In the genomic region with DNA sequence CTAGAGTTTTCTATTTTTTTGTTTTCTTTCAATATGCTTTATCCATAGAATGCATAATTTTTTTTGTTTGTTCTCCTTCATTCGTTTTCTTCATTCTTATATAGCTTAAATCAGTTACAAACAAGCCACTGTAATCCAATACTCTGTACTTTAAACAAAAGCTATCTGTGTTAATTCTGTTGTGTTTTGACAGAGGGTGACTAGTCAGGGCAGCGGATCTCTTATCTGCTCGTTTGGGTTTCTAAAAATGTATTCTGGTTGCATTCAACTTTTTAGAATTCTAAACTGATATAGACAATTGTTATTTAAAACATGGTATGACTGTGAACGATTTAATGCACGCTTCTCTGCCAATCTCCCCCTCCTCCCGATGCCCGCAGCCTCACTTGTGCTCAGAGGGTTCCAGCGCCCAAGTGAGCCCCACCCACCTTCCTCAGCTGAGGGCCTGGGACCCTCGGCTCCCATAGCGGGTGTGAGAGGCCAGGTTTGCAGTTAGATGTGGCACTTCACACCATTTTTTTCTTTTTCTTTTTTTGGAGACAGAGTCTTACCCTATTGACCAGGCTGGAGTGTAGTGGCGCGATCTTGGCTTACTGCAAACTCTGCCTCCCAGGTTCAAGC, we compare ENCODE assay signal across 14 cellular contexts. TPM values are rescaled to one million over a fixed set of nuclear protein-coding genes. Genes with fewer than 3 reads are reported as not detected.
A peak's percentile ranks its signal among the peaks of the same experiment; 100 is the strongest.
DNase-seq lines count a peak whose midpoint lies in the region; ATAC-seq and TF ChIP-seq lines count a peak whose summit lies in the region.
"Had no signal": no experiment of that assay in that cellular context is flagged by ENCODE, and none has a peak within 500 bp of the region (broad histone marks: within the 10 kb centered on the region; RNA-seq: fewer than 3 reads in every experiment).

No MANE protein-coding gene starts in this region.

- H3K4me3 ChIP-seq in effector memory CD4-positive, alpha-beta T cell (ENCODE audit: insufficient read depth, low read depth, low read length, poor library complexity, severe bottlenecking): no peak overlapping the region
- H3K4me3 ChIP-seq in mammary epithelial cell (replicated peaks in 1 of 3; ENCODE audit: insufficient read depth in 1 of 3, low read depth in 2 of 3, low read length in 3 of 3): no peak overlapping the region
- H3K4me3 ChIP-seq: esophagus squamous epithelium, sigmoid colon had no signal

- H3K79me2 ChIP-seq in mammary epithelial cell (ENCODE audit: insufficient read depth, low read length): peaks cover 93% of the 10 kb centered on the region

- TF ChIP-seq CTCF in activated B cell treated with CpG ODN at 0.5 μM for 24 hours (IDR thresholded peaks at IDR 0.05) (no peak), mammary epithelial cell (conservative IDR thresholded peaks at IDR 0.05 in 1 of 2, IDR thresholded peaks at IDR 0.05 in 1 of 2; ENCODE audit: extremely low read depth in 1 of 2, insufficient read depth in 1 of 2, low read depth in 1 of 2, low read length in 2 of 2) (no peak)

- no peak overlapping the region for H3K4me2 ChIP-seq in mammary epithelial cell (ENCODE audit: insufficient read depth, low read depth, low read length)

- 86% methylated on average over 12 of the region's 12 CpGs for WGBS in mammary epithelial cell (ENCODE audit: low coverage, missing lambda C conversion rate)

- no peak for ATAC-seq in activated CD8-positive, alpha-beta memory T cell treated with anti-CD3 and anti-CD28 coated beads, Interleukin-2, amount 10 ng/mL, durations not matched to agents 7 days and 5 days
- no peak for ATAC-seq in activated B cell treated with CpG ODN at 0.5 μM for 24 hours (ENCODE audit: low read depth)
- ATAC-seq in stimulated activated effector memory CD8-positive, alpha-beta T cell treated with anti-CD3 and anti-CD28 coated beads, Interleukin-12 subunit alpha, Interleukin-12 subunit beta, amount 100 ng/mL, for 72 hours: no peak

- peaks cover 22% of the 10 kb centered on the region for H3K36me3 Mint-ChIP-seq in activated CD8-positive, alpha-beta memory T cell treated with anti-CD3 and anti-CD28 coated beads, Interleukin-2, amount 10 ng/mL, durations not matched to agents 7 days and 5 days
- peaks cover 20% of the 10 kb centered on the region for H3K36me3 Mint-ChIP-seq in activated B cell treated with CpG ODN at 0.5 μM for 24 hours (ENCODE audit: low read depth)
- peaks cover 4% of the 10 kb centered on the region for H3K36me3 Mint-ChIP-seq in stimulated activated effector memory CD8-positive, alpha-beta T cell treated with anti-CD3 and anti-CD28 coated beads, Interleukin-12 subunit alpha, Interleukin-12 subunit beta, amount 100 ng/mL, for 72 hours

- H3K27ac Mint-ChIP-seq in activated CD8-positive, alpha-beta memory T cell treated with anti-CD3 and anti-CD28 coated beads, Interleukin-2, amount 10 ng/mL, durations not matched to agents 7 days and 5 days: peak overlapping the region; percentile 100
- peak overlapping the region; percentile 84 for H3K27ac Mint-ChIP-seq in activated B cell treated with CpG ODN at 0.5 μM for 24 hours
- peak overlapping the region; percentile 93 for H3K27ac Mint-ChIP-seq in stimulated activated effector memory CD8-positive, alpha-beta T cell treated with anti-CD3 and anti-CD28 coated beads, Interleukin-12 subunit alpha, Interleukin-12 subunit beta, amount 100 ng/mL, for 72 hours

- H3K27me3 Mint-ChIP-seq in activated CD8-positive, alpha-beta memory T cell treated with anti-CD3 and anti-CD28 coated beads, Interleukin-2, amount 10 ng/mL, durations not matched to agents 7 days and 5 days: no peaks in the 10 kb centered on the region
- H3K27me3 Mint-ChIP-seq in activated B cell treated with CpG ODN at 0.5 μM for 24 hours: no peaks in the 10 kb centered on the region

- no peak overlapping the region for H3K4me3 Mint-ChIP-seq in activated CD8-positive, alpha-beta memory T cell treated with anti-CD3 and anti-CD28 coated beads, Interleukin-2, amount 10 ng/mL, durations not matched to agents 7 days and 5 days
- no peak overlapping the region for H3K4me3 Mint-ChIP-seq in activated B cell treated with CpG ODN at 0.5 μM for 24 hours
- H3K4me3 Mint-ChIP-seq in stimulated activated effector memory CD8-positive, alpha-beta T cell treated with anti-CD3 and anti-CD28 coated beads, Interleukin-12 subunit alpha, Interleukin-12 subunit beta, amount 100 ng/mL, for 72 hours: peak overlapping the region; percentile 71
- H3K4me3 Mint-ChIP-seq: neural crest cell had no signal

- no peak overlapping the region for H2AFZ ChIP-seq in mammary epithelial cell (ENCODE audit: low read depth, low read length)

- no peaks in the 10 kb centered on the region for H3K9me3 ChIP-seq in effector memory CD4-positive, alpha-beta T cell (ENCODE audit: control insufficient read depth, low read length)
- no peaks in the 10 kb centered on the region for H3K9me3 ChIP-seq in mammary epithelial cell (replicated peaks; ENCODE audit: insufficient read depth, low read length)
- H3K9me3 ChIP-seq: esophagus squamous epithelium, sigmoid colon had no signal

- H4K20me1 ChIP-seq in mammary epithelial cell (ENCODE audit: insufficient read depth, low read length): no peaks in the 10 kb centered on the region

- intact Hi-C loops in activated B cell treated with CpG ODN at 0.5 μM for 24 hours (cut with micrococcal nuclease): loop anchor here (2.0 to 5.0 kb wide), 2 partner anchors 14 to 309 kb away; no protein-coding TSS in a partner anchor
- intact Hi-C loops in mammary epithelial cell (cut with micrococcal nuclease): no loop called here

- H3K36me3 ChIP-seq in effector memory CD4-positive, alpha-beta T cell (ENCODE audit: control insufficient read depth, insufficient read depth, low read length): no peaks in the 10 kb centered on the region
- no peaks in the 10 kb centered on the region for H3K36me3 ChIP-seq in mammary epithelial cell (ENCODE audit: insufficient read depth, low read length)
- H3K36me3 ChIP-seq: sigmoid colon had no signal

- dilution Hi-C loops in mammary epithelial cell (cut with HindIII; ENCODE audit: low sequenced_read_pairs): no loop called here

- peaks cover 94% of the 10 kb centered on the region for H3K4me1 Mint-ChIP-seq in activated CD8-positive, alpha-beta memory T cell treated with anti-CD3 and anti-CD28 coated beads, Interleukin-2, amount 10 ng/mL, durations not matched to agents 7 days and 5 days
- peaks cover 90% of the 10 kb centered on the region for H3K4me1 Mint-ChIP-seq in activated B cell treated with CpG ODN at 0.5 μM for 24 hours
- peaks cover 93% of the 10 kb centered on the region for H3K4me1 Mint-ChIP-seq in stimulated activated effector memory CD8-positive, alpha-beta T cell treated with anti-CD3 and anti-CD28 coated beads, Interleukin-12 subunit alpha, Interleukin-12 subunit beta, amount 100 ng/mL, for 72 hours

- CTCF ChIA-PET in activated CD8-positive, alpha-beta memory T cell treated with anti-CD3 and anti-CD28 coated beads, Interleukin-2, amount 10 ng/mL, durations not matched to agents 7 days and 5 days (lab: Charles Lee): interaction anchor here (0.6 to 5.5 kb wide), 15 partner anchors 9 to 297 kb away, joined by 3 to 35 read pairs (median 6); no protein-coding TSS in a partner anchor
- CTCF ChIA-PET in activated B cell treated with CpG ODN at 0.5 μM for 24 hours (lab: Charles Lee): interaction anchor here (0.7 to 2.6 kb wide), 6 partner anchors 8 to 212 kb away, joined by 3 to 7 read pairs (median 4); no protein-coding TSS in a partner anchor
- CTCF ChIA-PET in mammary epithelial cell (lab: Charles Lee; ENCODE audit: low non-redundant PET): no interaction called here

- in situ Hi-C loops in mammary epithelial cell (cut with MboI; ENCODE audit: low sequenced_read_pairs in 2 of 2): no loop called here

- BruUV-seq in mammary epithelial cell (replicated peaks; lab: Mats Ljungman, UMichigan): no TSS peak

- H3K9me3 Mint-ChIP-seq in activated CD8-positive, alpha-beta memory T cell treated with anti-CD3 and anti-CD28 coated beads, Interleukin-2, amount 10 ng/mL, durations not matched to agents 7 days and 5 days (ENCODE audit: low read depth): no peaks in the 10 kb centered on the region
- H3K9me3 Mint-ChIP-seq in activated B cell treated with CpG ODN at 0.5 μM for 24 hours: no peaks in the 10 kb centered on the region
- no peaks in the 10 kb centered on the region for H3K9me3 Mint-ChIP-seq in stimulated activated effector memory CD8-positive, alpha-beta T cell treated with anti-CD3 and anti-CD28 coated beads, Interleukin-12 subunit alpha, Interleukin-12 subunit beta, amount 100 ng/mL, for 72 hours

- H3K27me3 ChIP-seq in effector memory CD4-positive, alpha-beta T cell (replicated peaks; ENCODE audit: control insufficient read depth, insufficient read depth, low read length, poor library complexity, severe bottlenecking): no peaks in the 10 kb centered on the region
- no peaks in the 10 kb centered on the region for H3K27me3 ChIP-seq in mammary epithelial cell (ENCODE audit: insufficient read depth, low read length)
- H3K27me3 ChIP-seq: esophagus squamous epithelium, sigmoid colon had no signal

- peak overlapping the region; percentile 80 for H3K27ac ChIP-seq in effector memory CD4-positive, alpha-beta T cell (ENCODE audit: insufficient read depth, low read length, poor library complexity, severe bottlenecking)
- H3K27ac ChIP-seq in mammary epithelial cell (ENCODE audit: insufficient read depth, low read depth, low read length): no peak overlapping the region

- DNase-seq in activated CD8-positive, alpha-beta memory T cell treated with anti-CD3 and anti-CD28 coated beads, Interleukin-2, amount 10 ng/mL, durations not matched to agents 7 days and 5 days: peak; percentile 39
- DNase-seq in activated CD8-positive, alpha-beta memory T cell treated with anti-CD3 and anti-CD28 coated beads, Interleukin-2, amount 50 U/mL, for 48 hours: no peak
- DNase-seq in activated B cell treated with CpG ODN at 0.5 μM for 24 hours (no peak), mammary epithelial cell (no peak), hepatic stellate cell (ENCODE audit: low spot score) (no peak)
- DNase-seq in effector memory CD4-positive, alpha-beta T cell: no peak
- DNase-seq in stimulated activated effector memory CD8-positive, alpha-beta T cell treated with anti-CD3 and anti-CD28 coated beads, Interleukin-12 subunit alpha, Interleukin-12 subunit beta, amount 100 ng/mL, for 72 hours (ENCODE audit: low spot score in 2 of 2): no peak
- no peak for DNase-seq in stimulated activated CD4-positive, alpha-beta T cell treated with anti-CD3 and anti-CD28 coated beads, Interleukin-4, amount 100 ng/mL, for 1 hour
- DNase-seq: activated CD4-positive, alpha-beta T cell treated with anti-CD3 and anti-CD28 coated beads for 48 hours; cortex of kidney; esophagus squamous epithelium; NCI-H510A; sigmoid colon had no signal

- peaks cover 82% of the 10 kb centered on the region for H3K4me1 ChIP-seq in effector memory CD4-positive, alpha-beta T cell (ENCODE audit: control insufficient read depth, insufficient read depth, low read length, poor library complexity, severe bottlenecking)
- H3K4me1 ChIP-seq in mammary epithelial cell (ENCODE audit: insufficient read depth, low read length): peaks cover 40% of the 10 kb centered on the region

- POLR2A ChIA-PET in activated B cell treated with CpG ODN at 0.5 μM for 24 hours (lab: Charles Lee): interaction anchor here (2.0 to 4.3 kb wide), 3 partner anchors 12 to 42 kb away, joined by 5 to 20 read pairs (median 17); no protein-coding TSS in a partner anchor

- H3K9ac ChIP-seq in mammary epithelial cell (ENCODE audit: insufficient read depth, low read length): no peak overlapping the region

RNA-seq across cellular contexts. Expression of a gene that starts 44.1 kb away (rescaled TPM):
- 10 to 100 TPM; 51.6 to 54.1 TPM for total RNA-seq in activated CD8-positive, alpha-beta memory T cell treated with anti-CD3 and anti-CD28 coated beads, Interleukin-2, amount 10 ng/mL, durations not matched to agents 7 days and 5 days
- total RNA-seq in activated B cell treated with CpG ODN at 0.5 μM for 24 hours: 52.9 and 53.4 TPM in 2 replicates
- total RNA-seq in mammary epithelial cell: 10 to 100 TPM; 49.2 to 73.2 TPM
- 48.1 TPM for polyA plus RNA-seq in mammary epithelial cell
- 58.0 TPM for polyA minus RNA-seq in mammary epithelial cell
